ENCODE assay signal across 1 cellular context in genomic region chr12:108689314-108690190, GRCh38.
TF ChIP-seq lines count a peak whose summit lies in the region.

No MANE protein-coding gene starts in this region.

TF ChIP-seq in K562, 482 proteins besides CTCF, POLR2A, EP300 and RAD21 (continued from another document and continues in another):
- TF ChIP-seq AFF4 (CRISPR knock-in tag; IDR thresholded peaks at IDR 0.05) (no peak; the same call in 1 of the 2 replicates), PTRF (tag; IDR thresholded peaks at IDR 0.05) (no peak), ZFP36 (IDR thresholded peaks at IDR 0.05; ENCODE audit: low read depth, low read length, partially characterized antibody) (peak; percentile 54), KAT8 (IDR thresholded peaks at IDR 0.05; ENCODE audit: low read depth) (no peak), PCBP2 (IDR thresholded peaks at IDR 0.05; ENCODE audit: low read depth, low read length, poor library complexity, severe bottlenecking) (no peak), ZNF655 (CRISPR knock-in tag; IDR thresholded peaks at IDR 0.05) (no peak), MTA3 (IDR thresholded peaks at IDR 0.05; ENCODE audit: borderline replicate concordance) (peak; percentile 78), HDAC8 (tag; IDR thresholded peaks at IDR 0.05) (no peak), POLR2G (IDR thresholded peaks at IDR 0.05; ENCODE audit: low read depth, low read length) (no peak), MLX (CRISPR knock-in tag; conservative IDR thresholded peaks at IDR 0.05) (no peak), ZNF785 (CRISPR knock-in tag; IDR thresholded peaks at IDR 0.05) (no peak), YY1 (IDR thresholded peaks at IDR 0.05; ENCODE audit: borderline replicate concordance in 1 of 3, control insufficient read depth in 1 of 3, extremely low read depth in 1 of 3, insufficient read depth in 3 of 3, insufficient read length in 1 of 3, insufficient replicate concordance in 2 of 3, low read depth in 1 of 3, low read length in 2 of 3) (peak in 1 of 3 experiments; percentile 34), HMG20A (CRISPR knock-in tag; conservative IDR thresholded peaks at IDR 0.05) (no peak), JUND (IDR thresholded peaks at IDR 0.05; ENCODE audit: borderline replicate concordance, low read depth, low read length) (peak; percentile 54; the same call in 1 of the 2 replicates), JUND (tag; IDR thresholded peaks at IDR 0.05; ENCODE audit: borderline replicate concordance, low read depth, low read length) (no peak; the same call in 1 of the 3 replicates), CGGBP1 (CRISPR knock-in tag; IDR thresholded peaks at IDR 0.05) (no peak), SREBF1 (IDR thresholded peaks at IDR 0.05; ENCODE audit: borderline replicate concordance, low read depth, low read length) (no peak), FOXK2 (conservative IDR thresholded peaks at IDR 0.05 in 1 of 2, IDR thresholded peaks at IDR 0.05 in 1 of 2; ENCODE audit: low read depth in 2 of 2) (peak; percentile 46 to 70), ID3 (CRISPR knock-in tag; IDR thresholded peaks at IDR 0.05) (no peak), ID3 (tag; IDR thresholded peaks at IDR 0.05) (no peak; the same call in 1 of the 2 replicates), CHD7 (IDR thresholded peaks at IDR 0.05; ENCODE audit: low read depth, low read length) (no peak), GABPB1 (CRISPR knock-in tag; IDR thresholded peaks at IDR 0.05) (no peak), TRIM28 (IDR thresholded peaks at IDR 0.05) (no peak), GABPB2 (CRISPR knock-in tag; conservative IDR thresholded peaks at IDR 0.05) (no peak), C11orf30 (IDR thresholded peaks at IDR 0.05; ENCODE audit: low read depth) (no peak), CBFA2T3 (IDR thresholded peaks at IDR 0.05) (peak; percentile 97), POLR2AphosphoS5 (IDR thresholded peaks at IDR 0.05; ENCODE audit: control insufficient read depth, insufficient read depth, low read depth, low read length) (peak; percentile 87)
